1 cellular context compared by ENCODE assay signal in the genomic region with DNA sequence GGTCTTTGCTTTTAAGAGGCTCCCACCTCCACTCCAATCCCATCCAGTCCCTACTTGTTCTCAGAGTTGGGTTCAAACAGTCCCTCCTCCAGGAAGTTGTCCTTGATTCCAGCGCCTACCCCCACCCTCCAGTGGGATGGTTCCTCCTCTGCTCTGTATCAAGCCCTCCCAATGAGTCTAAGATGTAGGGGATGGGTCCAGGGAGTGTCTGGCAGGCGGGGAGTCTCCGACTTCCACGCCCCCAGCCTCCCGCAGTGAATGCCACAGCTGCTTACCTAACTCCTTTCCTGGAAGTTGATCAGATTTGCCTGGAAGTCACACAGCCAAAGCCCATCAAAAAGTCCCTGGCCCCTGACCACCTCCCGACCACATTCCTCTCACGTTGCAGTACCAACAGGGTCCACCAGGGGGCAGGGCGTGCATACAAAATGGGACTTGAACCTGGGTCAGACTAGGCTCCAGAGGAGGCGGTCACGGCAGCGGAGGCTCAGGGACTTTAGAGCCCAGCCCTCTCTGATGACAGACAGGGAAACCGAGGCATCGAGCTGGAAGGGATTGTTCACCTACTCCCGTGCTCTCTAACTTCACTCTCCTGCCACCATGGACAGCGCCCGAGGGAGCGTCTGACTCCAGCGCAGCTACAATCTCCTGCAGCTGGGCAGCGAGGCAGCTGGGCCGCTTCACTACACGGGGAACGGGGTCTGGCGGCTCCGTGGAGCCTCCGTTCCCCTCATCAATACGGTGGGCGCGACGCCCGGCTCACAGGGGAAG.
TF ChIP-seq lines count a peak whose summit lies in the region.

No MANE protein-coding gene starts in this region.

TF ChIP-seq in HepG2, 621 proteins besides CTCF, POLR2A, EP300 and RAD21 (continued from another document and continues in another):
- TF ChIP-seq, protein P1, sequence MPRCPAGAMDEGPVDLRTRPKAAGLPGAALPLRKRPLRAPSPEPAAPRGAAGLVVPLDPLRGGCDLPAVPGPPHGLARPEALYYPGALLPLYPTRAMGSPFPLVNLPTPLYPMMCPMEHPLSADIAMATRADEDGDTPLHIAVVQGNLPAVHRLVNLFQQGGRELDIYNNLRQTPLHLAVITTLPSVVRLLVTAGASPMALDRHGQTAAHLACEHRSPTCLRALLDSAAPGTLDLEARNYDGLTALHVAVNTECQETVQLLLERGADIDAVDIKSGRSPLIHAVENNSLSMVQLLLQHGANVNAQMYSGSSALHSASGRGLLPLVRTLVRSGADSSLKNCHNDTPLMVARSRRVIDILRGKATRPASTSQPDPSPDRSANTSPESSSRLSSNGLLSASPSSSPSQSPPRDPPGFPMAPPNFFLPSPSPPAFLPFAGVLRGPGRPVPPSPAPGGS (CRISPR knock-in tag; IDR thresholded peaks at IDR 0.05) = no peak
- TF ChIP-seq MEF2D (CRISPR knock-in tag; IDR thresholded peaks at IDR 0.05) (peak; percentile 57), NFYB (CRISPR knock-in tag; IDR thresholded peaks at IDR 0.05) (no peak), ZNF747 (CRISPR knock-in tag; IDR thresholded peaks at IDR 0.05; ENCODE audit: borderline replicate concordance) (no peak), CEBPB (IDR thresholded peaks at IDR 0.05; ENCODE audit: borderline replicate concordance, low read depth, low read length) (no peak), CC2D1A (CRISPR knock-in tag; IDR thresholded peaks at IDR 0.05) (no peak), GATAD2A (CRISPR knock-in tag; IDR thresholded peaks at IDR 0.05) (peak; percentile 71), ZNF543 (CRISPR knock-in tag; IDR thresholded peaks at IDR 0.05) (no peak), ZNF547 (CRISPR knock-in tag; IDR thresholded peaks at IDR 0.05) (no peak), TRIM24 (CRISPR knock-in tag; IDR thresholded peaks at IDR 0.05) (no peak), RELA (CRISPR knock-in tag; IDR thresholded peaks at IDR 0.05) (no peak), ZNF644 (CRISPR knock-in tag; IDR thresholded peaks at IDR 0.05; ENCODE audit: low read depth) (peak; percentile 47; the same call in 1 of the 2 replicates), BRCA1 (CRISPR knock-in tag; IDR thresholded peaks at IDR 0.05) (0 out of 2 replicates have a peak, but pooled peaks have one; percentile 42), SUZ12 (IDR thresholded peaks at IDR 0.05; ENCODE audit: low read depth, low read length) (no peak), JARID2 (CRISPR knock-in tag; IDR thresholded peaks at IDR 0.05; ENCODE audit: insufficient replicate concordance) (no peak), MIER2 (CRISPR knock-in tag; IDR thresholded peaks at IDR 0.05) (peak; percentile 93), ZNF891 (CRISPR knock-in tag; IDR thresholded peaks at IDR 0.05) (0 out of 2 replicates have a peak, but pooled peaks have one; percentile 40), ELF3 (CRISPR knock-in tag; IDR thresholded peaks at IDR 0.05) (peak; percentile 43; the same call in 1 of the 2 replicates), SNAPC2 (CRISPR knock-in tag; IDR thresholded peaks at IDR 0.05) (no peak), ZMYM3 (CRISPR knock-in tag; IDR thresholded peaks at IDR 0.05) (peak; percentile 86), KLF6 (CRISPR knock-in tag; IDR thresholded peaks at IDR 0.05) (peak; percentile 51; the same call in 1 of the 2 replicates), IRF2 (CRISPR knock-in tag; IDR thresholded peaks at IDR 0.05) (peak; percentile 61; the same call in 1 of the 2 replicates), KDM3A (CRISPR knock-in tag; IDR thresholded peaks at IDR 0.05; ENCODE audit: low read depth) (peak; percentile 77), CENPX (CRISPR knock-in tag; IDR thresholded peaks at IDR 0.05) (no peak), RNF2 (conservative IDR thresholded peaks at IDR 0.05; ENCODE audit: low read depth) (0 out of 2 replicates have a peak, but pooled peaks have one; percentile 31), HIC2 (CRISPR knock-in tag; IDR thresholded peaks at IDR 0.05; ENCODE audit: low read depth) (0 out of 2 replicates have a peak, but pooled peaks have one; percentile 35), GFI1 (CRISPR knock-in tag; IDR thresholded peaks at IDR 0.05; ENCODE audit: borderline replicate concordance) (peak; percentile 45; the same call in 1 of the 2 replicates), PAX8 (CRISPR knock-in tag; IDR thresholded peaks at IDR 0.05; ENCODE audit: borderline replicate concordance) (no peak; the same call in 1 of the 2 replicates), ZNF101 (CRISPR knock-in tag; IDR thresholded peaks at IDR 0.05; ENCODE audit: borderline replicate concordance, low read depth) (no peak), SOX6 (IDR thresholded peaks at IDR 0.05) (no peak), SOX6 (CRISPR knock-in tag; IDR thresholded peaks at IDR 0.05) (peak; percentile 68), ZBTB10 (CRISPR knock-in tag; IDR thresholded peaks at IDR 0.05; ENCODE audit: borderline replicate concordance) (no peak), MTA3 (CRISPR knock-in tag; IDR thresholded peaks at IDR 0.05) (no peak), HMGA1 (CRISPR knock-in tag; conservative IDR thresholded peaks at IDR 0.05) (no peak), ZNF550 (CRISPR knock-in tag; IDR thresholded peaks at IDR 0.05; ENCODE audit: borderline replicate concordance) (no peak), ZBTB7B (CRISPR knock-in tag; IDR thresholded peaks at IDR 0.05) (peak; percentile 49; the same call in 1 of the 2 replicates), ETV6 (CRISPR knock-in tag; conservative IDR thresholded peaks at IDR 0.05) (peak; percentile 56; the same call in 1 of the 2 replicates), FLYWCH1 (CRISPR knock-in tag; IDR thresholded peaks at IDR 0.05) (no peak), KAT8 (CRISPR knock-in tag; IDR thresholded peaks at IDR 0.05) (0 out of 2 replicates have a peak, but pooled peaks have one; percentile 8), ZNF839 (CRISPR knock-in tag; IDR thresholded peaks at IDR 0.05; ENCODE audit: borderline replicate concordance) (peak; percentile 82), ZNF557 (CRISPR knock-in tag; IDR thresholded peaks at IDR 0.05) (peak; percentile 68; the same call in 1 of the 2 replicates), SP5 (CRISPR knock-in tag; IDR thresholded peaks at IDR 0.05; ENCODE audit: borderline replicate concordance, low read depth) (no peak), PTBP1 (IDR thresholded peaks at IDR 0.05; ENCODE audit: low read depth, low read length, poor library complexity, severe bottlenecking) (no peak), ZNF335 (CRISPR knock-in tag; IDR thresholded peaks at IDR 0.05) (peak; percentile 11; the same call in 1 of the 2 replicates), TGIF2 (CRISPR knock-in tag; IDR thresholded peaks at IDR 0.05) (no peak)
- TF ChIP-seq, protein P2, sequence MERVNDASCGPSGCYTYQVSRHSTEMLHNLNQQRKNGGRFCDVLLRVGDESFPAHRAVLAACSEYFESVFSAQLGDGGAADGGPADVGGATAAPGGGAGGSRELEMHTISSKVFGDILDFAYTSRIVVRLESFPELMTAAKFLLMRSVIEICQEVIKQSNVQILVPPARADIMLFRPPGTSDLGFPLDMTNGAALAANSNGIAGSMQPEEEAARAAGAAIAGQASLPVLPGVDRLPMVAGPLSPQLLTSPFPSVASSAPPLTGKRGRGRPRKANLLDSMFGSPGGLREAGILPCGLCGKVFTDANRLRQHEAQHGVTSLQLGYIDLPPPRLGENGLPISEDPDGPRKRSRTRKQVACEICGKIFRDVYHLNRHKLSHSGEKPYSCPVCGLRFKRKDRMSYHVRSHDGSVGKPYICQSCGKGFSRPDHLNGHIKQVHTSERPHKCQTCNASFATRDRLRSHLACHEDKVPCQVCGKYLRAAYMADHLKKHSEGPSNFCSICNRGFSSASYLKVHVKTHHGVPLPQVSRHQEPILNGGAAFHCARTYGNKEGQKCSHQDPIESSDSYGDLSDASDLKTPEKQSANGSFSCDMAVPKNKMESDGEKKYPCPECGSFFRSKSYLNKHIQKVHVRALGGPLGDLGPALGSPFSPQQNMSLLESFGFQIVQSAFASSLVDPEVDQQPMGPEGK (CRISPR knock-in tag; IDR thresholded peaks at IDR 0.05) = no peak; the same call in none of the 2 replicates
- TF ChIP-seq, protein P3, sequence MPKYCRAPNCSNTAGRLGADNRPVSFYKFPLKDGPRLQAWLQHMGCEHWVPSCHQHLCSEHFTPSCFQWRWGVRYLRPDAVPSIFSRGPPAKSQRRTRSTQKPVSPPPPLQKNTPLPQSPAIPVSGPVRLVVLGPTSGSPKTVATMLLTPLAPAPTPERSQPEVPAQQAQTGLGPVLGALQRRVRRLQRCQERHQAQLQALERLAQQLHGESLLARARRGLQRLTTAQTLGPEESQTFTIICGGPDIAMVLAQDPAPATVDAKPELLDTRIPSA (CRISPR knock-in tag; IDR thresholded peaks at IDR 0.05; ENCODE audit: borderline replicate concordance) = no peak
- TF ChIP-seq, protein P4, sequence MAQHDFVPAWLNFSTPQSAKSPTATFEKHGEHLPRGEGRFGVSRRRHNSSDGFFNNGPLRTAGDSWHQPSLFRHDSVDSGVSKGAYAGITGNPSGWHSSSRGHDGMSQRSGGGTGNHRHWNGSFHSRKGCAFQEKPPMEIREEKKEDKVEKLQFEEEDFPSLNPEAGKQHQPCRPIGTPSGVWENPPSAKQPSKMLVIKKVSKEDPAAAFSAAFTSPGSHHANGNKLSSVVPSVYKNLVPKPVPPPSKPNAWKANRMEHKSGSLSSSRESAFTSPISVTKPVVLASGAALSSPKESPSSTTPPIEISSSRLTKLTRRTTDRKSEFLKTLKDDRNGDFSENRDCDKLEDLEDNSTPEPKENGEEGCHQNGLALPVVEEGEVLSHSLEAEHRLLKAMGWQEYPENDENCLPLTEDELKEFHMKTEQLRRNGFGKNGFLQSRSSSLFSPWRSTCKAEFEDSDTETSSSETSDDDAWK (CRISPR knock-in tag; IDR thresholded peaks at IDR 0.05) = no peak
- TF ChIP-seq, protein P5, sequence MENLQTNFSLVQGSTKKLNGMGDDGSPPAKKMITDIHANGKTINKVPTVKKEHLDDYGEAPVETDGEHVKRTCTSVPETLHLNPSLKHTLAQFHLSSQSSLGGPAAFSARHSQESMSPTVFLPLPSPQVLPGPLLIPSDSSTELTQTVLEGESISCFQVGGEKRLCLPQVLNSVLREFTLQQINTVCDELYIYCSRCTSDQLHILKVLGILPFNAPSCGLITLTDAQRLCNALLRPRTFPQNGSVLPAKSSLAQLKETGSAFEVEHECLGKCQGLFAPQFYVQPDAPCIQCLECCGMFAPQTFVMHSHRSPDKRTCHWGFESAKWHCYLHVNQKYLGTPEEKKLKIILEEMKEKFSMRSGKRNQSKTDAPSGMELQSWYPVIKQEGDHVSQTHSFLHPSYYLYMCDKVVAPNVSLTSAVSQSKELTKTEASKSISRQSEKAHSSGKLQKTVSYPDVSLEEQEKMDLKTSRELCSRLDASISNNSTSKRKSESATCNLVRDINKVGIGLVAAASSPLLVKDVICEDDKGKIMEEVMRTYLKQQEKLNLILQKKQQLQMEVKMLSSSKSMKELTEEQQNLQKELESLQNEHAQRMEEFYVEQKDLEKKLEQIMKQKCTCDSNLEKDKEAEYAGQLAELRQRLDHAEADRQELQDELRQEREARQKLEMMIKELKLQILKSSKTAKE (CRISPR knock-in tag; IDR thresholded peaks at IDR 0.05; ENCODE audit: borderline replicate concordance) = no peak; the same call in 1 of the 2 replicates
- TF ChIP-seq, protein P6, sequence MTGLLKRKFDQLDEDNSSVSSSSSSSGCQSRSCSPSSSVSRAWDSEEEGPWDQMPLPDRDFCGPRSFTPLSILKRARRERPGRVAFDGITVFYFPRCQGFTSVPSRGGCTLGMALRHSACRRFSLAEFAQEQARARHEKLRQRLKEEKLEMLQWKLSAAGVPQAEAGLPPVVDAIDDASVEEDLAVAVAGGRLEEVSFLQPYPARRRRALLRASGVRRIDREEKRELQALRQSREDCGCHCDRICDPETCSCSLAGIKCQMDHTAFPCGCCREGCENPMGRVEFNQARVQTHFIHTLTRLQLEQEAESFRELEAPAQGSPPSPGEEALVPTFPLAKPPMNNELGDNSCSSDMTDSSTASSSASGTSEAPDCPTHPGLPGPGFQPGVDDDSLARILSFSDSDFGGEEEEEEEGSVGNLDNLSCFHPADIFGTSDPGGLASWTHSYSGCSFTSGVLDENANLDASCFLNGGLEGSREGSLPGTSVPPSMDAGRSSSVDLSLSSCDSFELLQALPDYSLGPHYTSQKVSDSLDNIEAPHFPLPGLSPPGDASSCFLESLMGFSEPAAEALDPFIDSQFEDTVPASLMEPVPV (CRISPR knock-in tag; IDR thresholded peaks at IDR 0.05) = peak; percentile 5; the same call in 1 of the 2 replicates
- TF ChIP-seq, protein P7, sequence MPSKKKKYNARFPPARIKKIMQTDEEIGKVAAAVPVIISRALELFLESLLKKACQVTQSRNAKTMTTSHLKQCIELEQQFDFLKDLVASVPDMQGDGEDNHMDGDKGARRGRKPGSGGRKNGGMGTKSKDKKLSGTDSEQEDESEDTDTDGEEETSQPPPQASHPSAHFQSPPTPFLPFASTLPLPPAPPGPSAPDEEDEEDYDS (CRISPR knock-in tag; IDR thresholded peaks at IDR 0.05) = peak; percentile 47; the same call in 1 of the 2 replicates
